Comparison of ENCODE assay signal across 10 cellular contexts in the genomic region with DNA sequence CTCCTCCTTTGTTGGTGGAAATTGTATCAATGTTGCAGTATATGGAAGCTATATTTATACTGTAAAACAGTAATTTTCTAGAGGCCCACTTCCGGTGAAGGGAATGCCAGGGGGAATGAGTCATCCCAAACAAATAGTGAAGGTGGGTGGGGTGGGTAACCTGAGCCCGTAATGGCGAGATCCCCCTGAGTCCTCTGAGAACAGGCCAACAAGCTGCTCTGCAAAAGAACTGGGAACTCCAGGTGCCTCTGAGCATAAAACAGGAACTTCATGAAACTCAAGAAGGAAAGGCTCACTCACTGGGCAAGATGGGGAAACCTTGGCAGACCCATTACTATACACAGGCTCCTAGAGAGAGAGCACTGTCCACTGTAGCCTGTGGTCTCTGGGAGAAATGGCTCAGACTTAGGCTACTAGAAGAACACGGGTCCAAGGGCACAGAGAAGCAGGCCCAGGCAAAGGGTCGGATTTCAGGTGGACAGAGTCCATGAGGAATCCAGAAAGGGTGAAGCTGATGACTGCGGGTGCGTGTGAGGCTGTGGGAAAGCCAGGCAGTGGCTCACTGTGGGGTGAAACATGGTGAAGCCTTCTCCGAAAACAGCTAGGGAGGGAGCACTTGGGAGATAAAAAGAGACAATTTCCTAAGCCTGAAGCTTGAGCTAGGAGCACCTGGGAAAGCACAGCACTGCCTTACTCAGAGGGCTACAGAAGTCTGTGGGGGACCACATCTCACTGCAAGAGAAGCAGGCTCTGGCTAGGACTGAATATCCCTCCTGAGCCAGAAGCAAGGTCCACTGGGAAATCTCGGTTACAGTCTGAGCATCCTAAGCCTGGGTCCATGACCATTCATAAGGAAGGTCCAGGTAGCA. TPM values are rescaled to one million over a fixed set of nuclear protein-coding genes. Genes with fewer than 3 reads are reported as not detected.
DNase-seq lines count a peak whose midpoint lies in the region; ATAC-seq, FAIRE-seq and TF ChIP-seq lines count a peak whose summit lies in the region.
"Had no signal": no experiment of that assay in that cellular context is flagged by ENCODE, and none has a peak within 500 bp of the region (broad histone marks: within the 10 kb centered on the region; RNA-seq: fewer than 3 reads in every experiment).

No MANE protein-coding gene starts in this region.

- TF ChIP-seq POLR2A in A549 (IDR thresholded peaks at IDR 0.05; ENCODE audit: low read length): no peak

- 48% methylated on average over 9 of the region's 9 CpGs for WGBS in A549 (ENCODE audit: missing lambda C conversion rate)

- no peak overlapping the region for H3K4me3 Mint-ChIP-seq in CD8-positive, alpha-beta memory T cell

- peaks cover 26% of the 10 kb centered on the region for H3K36me3 ChIP-seq in HUES48 (ENCODE audit: control insufficient read depth, insufficient read depth, low read length)
- H3K36me3 ChIP-seq in SK-N-MC (ENCODE audit: insufficient read depth, low read length): peaks cover 38% of the 10 kb centered on the region
- no peaks in the 10 kb centered on the region for H3K36me3 ChIP-seq in CD8-positive, alpha-beta memory T cell (ENCODE audit: insufficient read depth, low read length)

- H3K9me3 ChIP-seq in A549 (no peaks in the 10 kb centered on the region), HUES48 (ENCODE audit: control insufficient read depth, insufficient read depth, low read length) (no peaks in the 10 kb centered on the region), SK-N-MC (ENCODE audit: low read depth, low read length) (no peaks in the 10 kb centered on the region)
- no peaks in the 10 kb centered on the region for H3K9me3 ChIP-seq in CD8-positive, alpha-beta memory T cell (ENCODE audit: low read length)

- no peaks in the 10 kb centered on the region for H3K27me3 ChIP-seq in HUES48 (ENCODE audit: control insufficient read depth, insufficient read depth, low read length)
- no peaks in the 10 kb centered on the region for H3K27me3 ChIP-seq in CD8-positive, alpha-beta memory T cell (ENCODE audit: insufficient read depth, low read length, poor library complexity, severe bottlenecking)

- peaks cover 8 to 22% of the 10 kb centered on the region in 2 donors for H3K27me3 Mint-ChIP-seq in CD8-positive, alpha-beta memory T cell

- peak; percentile 23 to 29; a peak in 2 of 5 replicates for TF ChIP-seq EP300 in A549 (IDR thresholded peaks at IDR 0.05)

- no peaks in the 10 kb centered on the region for H3K36me3 Mint-ChIP-seq in CD8-positive, alpha-beta memory T cell

- peaks cover 40% of the 10 kb centered on the region for H3K4me1 ChIP-seq in A549
- peaks cover 13% of the 10 kb centered on the region for H3K4me1 ChIP-seq in HUES48 (ENCODE audit: control insufficient read depth, insufficient read depth, low read length)
- H3K4me1 ChIP-seq in CD8-positive, alpha-beta memory T cell (ENCODE audit: insufficient read depth, low read length): no peaks in the 10 kb centered on the region

- TF ChIP-seq CTCF in A549 (IDR thresholded peaks at IDR 0.05): no peak

- no peak overlapping the region for H3K9ac ChIP-seq in HUES48 (ENCODE audit: low read depth, low read length)
- H3K9ac ChIP-seq in SK-N-MC (ENCODE audit: insufficient read length): peak overlapping the region; percentile 21

- no peaks in the 10 kb centered on the region for H3K4me1 Mint-ChIP-seq in CD8-positive, alpha-beta memory T cell

- POLR2A ChIA-PET in A549 (lab: Yijun Ruan, JAX): interaction anchor here (0.5 to 2.0 kb wide), 3 partner anchors 20 to 79 kb away, joined by 3 to 6 read pairs (median 5); a partner anchor contains a TSS
- POLR2A ChIA-PET in CD8-positive, alpha-beta memory T cell (lab: Charles Lee): no interaction called here

- H3K4me3 ChIP-seq in A549 (no peak overlapping the region), HUES48 (ENCODE audit: low read depth, low read length) (no peak overlapping the region), SK-N-MC (peak overlapping the region; percentile 62)
- no peak overlapping the region for H3K4me3 ChIP-seq in CD8-positive, alpha-beta memory T cell (ENCODE audit: low read length)

- no peak for TF ChIP-seq RAD21 in A549 (conservative IDR thresholded peaks at IDR 0.05 in 1 of 2, IDR thresholded peaks at IDR 0.05 in 1 of 2)

- peak; percentile 73 to 77 for DNase-seq in A549 (ENCODE audit: low read depth in 1 of 2, low spot score in 1 of 2)
- peak; percentile 35 for DNase-seq in SK-N-MC (ENCODE audit: low read depth, low spot score)
- DNase-seq in iPS-NIHi11 (ENCODE audit: low spot score): peak; percentile 70
- DNase-seq in CD8-positive, alpha-beta memory T cell: no peak
- no peak for DNase-seq in stimulated activated CD4-positive, alpha-beta T cell treated with anti-CD3 and anti-CD28 coated beads, Interleukin-2, amount 100 ng/mL, for 24 hours
- DNase-seq: T-helper 9 cell had no signal

- peak overlapping the region; percentile 49 for H3K4me2 ChIP-seq in A549

- H3K27ac Mint-ChIP-seq in CD8-positive, alpha-beta memory T cell: no peak overlapping the region

- ATAC-seq in A549 (peak; percentile 47 to 80; a peak in 4 of 6 replicates), HG03025 (IDR thresholded peaks at IDR 0.05; ENCODE audit: low FRiP score, unreplicated experiment) (no peak), HG02678 (IDR thresholded peaks at IDR 0.05; ENCODE audit: unreplicated experiment) (no peak)

- CTCF ChIA-PET in A549 (lab: Yijun Ruan, JAX): interaction anchor here (0.9 to 20.5 kb wide), 10 partner anchors 6 to 197 kb away, joined by 3 to 331 read pairs (median 6); no protein-coding TSS in a partner anchor
- CTCF ChIA-PET in CD8-positive, alpha-beta memory T cell (lab: Charles Lee): no interaction called here

- FAIRE-seq in A549 (lab: Jason Lieb, UNC): no peak
- FAIRE-seq: endometrium had no signal

- H3K27ac ChIP-seq in A549 (peak overlapping the region; percentile 70 to 85), HUES48 (ENCODE audit: low read depth, low read length) (peak overlapping the region; percentile 72), SK-N-MC (peak overlapping the region; percentile 80)
- H3K27ac ChIP-seq in CD8-positive, alpha-beta memory T cell (ENCODE audit: low read depth, low read length): no peak overlapping the region

- no peaks in the 10 kb centered on the region for H3K9me3 Mint-ChIP-seq in CD8-positive, alpha-beta memory T cell

TF ChIP-seq in A549, 52 proteins besides CTCF, POLR2A, EP300 and RAD21:
- no peak for TF ChIP-seq EHF (CRISPR knock-in tag; IDR thresholded peaks at IDR 0.05)
- TF ChIP-seq, protein P1, sequence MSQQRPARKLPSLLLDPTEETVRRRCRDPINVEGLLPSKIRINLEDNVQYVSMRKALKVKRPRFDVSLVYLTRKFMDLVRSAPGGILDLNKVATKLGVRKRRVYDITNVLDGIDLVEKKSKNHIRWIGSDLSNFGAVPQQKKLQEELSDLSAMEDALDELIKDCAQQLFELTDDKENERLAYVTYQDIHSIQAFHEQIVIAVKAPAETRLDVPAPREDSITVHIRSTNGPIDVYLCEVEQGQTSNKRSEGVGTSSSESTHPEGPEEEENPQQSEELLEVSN (IDR thresholded peaks at IDR 0.05; ENCODE audit: borderline replicate concordance, low read depth): no peak
- no peak for TF ChIP-seq GATA3 (IDR thresholded peaks at IDR 0.05; ENCODE audit: borderline replicate concordance)
- TF ChIP-seq ESRRA (IDR thresholded peaks at IDR 0.05; ENCODE audit: borderline replicate concordance, low read length): no peak
- TF ChIP-seq FOSL2 (IDR thresholded peaks at IDR 0.05): peak; percentile 76
- peak; percentile 92 for TF ChIP-seq FOSL2 (CRISPR knock-in tag; IDR thresholded peaks at IDR 0.05)
- TF ChIP-seq RCOR1 (IDR thresholded peaks at IDR 0.05; ENCODE audit: low read depth, low read length): no peak
- TF ChIP-seq, protein P2, sequence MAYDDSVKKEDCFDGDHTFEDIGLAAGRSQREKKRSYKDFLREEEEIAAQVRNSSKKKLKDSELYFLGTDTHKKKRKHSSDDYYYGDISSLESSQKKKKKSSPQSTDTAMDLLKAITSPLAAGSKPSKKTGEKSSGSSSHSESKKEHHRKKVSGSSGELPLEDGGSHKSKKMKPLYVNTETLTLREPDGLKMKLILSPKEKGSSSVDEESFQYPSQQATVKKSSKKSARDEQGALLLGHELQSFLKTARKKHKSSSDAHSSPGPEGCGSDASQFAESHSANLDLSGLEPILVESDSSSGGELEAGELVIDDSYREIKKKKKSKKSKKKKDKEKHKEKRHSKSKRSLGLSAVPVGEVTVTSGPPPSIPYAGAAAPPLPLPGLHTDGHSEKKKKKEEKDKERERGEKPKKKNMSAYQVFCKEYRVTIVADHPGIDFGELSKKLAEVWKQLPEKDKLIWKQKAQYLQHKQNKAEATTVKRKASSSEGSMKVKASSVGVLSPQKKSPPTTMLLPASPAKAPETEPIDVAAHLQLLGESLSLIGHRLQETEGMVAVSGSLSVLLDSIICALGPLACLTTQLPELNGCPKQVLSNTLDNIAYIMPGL (CRISPR knock-in tag; IDR thresholded peaks at IDR 0.05; ENCODE audit: borderline replicate concordance): no peak
- peak; percentile 41 for TF ChIP-seq JUNB (IDR thresholded peaks at IDR 0.05)
- TF ChIP-seq BHLHE40 (IDR thresholded peaks at IDR 0.05; ENCODE audit: low read depth, low read length): no peak

RNA-seq across cellular contexts. Expression of a gene that starts 19.8 kb away (rescaled TPM):
- polyA plus RNA-seq in A549 (2011; rRNA removed): 120 and 158 TPM in 2 replicates
- 81.8 and 94.9 TPM in 2 replicates for polyA plus RNA-seq in A549 (2012; cell fraction: cytosol; rRNA removed)
- polyA plus RNA-seq in A549 (2012; cell fraction: nucleus; rRNA removed): 31.4 and 55.5 TPM in 2 replicates
- 47.3 to 64.3 TPM (median 57.2 TPM) in 3 replicates for polyA plus RNA-seq in A549 (2017; fragmentation: RNase III; extraction: RNeasy Plus Mini Kit Qiagen cat#74134 plus additional on column Dnase treatment)
- 72.1 and 73.2 TPM in 2 replicates for polyA minus RNA-seq in A549 (2011; rRNA and poly(A)+ RNA removed)
- total RNA-seq in CD8-positive, alpha-beta memory T cell: under 1 TPM in 1 of 2 experiments, not detected in 1; 0.51 TPM
- 0.05 TPM for polyA plus RNA-seq in CD8-positive, alpha-beta memory T cell

RNA-seq across cellular contexts. Expression of a gene that starts 58.1 kb away (rescaled TPM):
- polyA plus RNA-seq in A549 (2011; rRNA removed) (7.7 and 9.4 TPM in 2 replicates), A549 (2017; fragmentation: RNase III; extraction: RNeasy Plus Mini Kit Qiagen cat#74134 plus additional on column Dnase treatment) (5.4 to 6.8 TPM (median 6.1 TPM) in 3 replicates)
- polyA plus RNA-seq in A549 (2012; cell fraction: cytosol; rRNA removed): 3.3 and 4.5 TPM in 2 replicates
- polyA plus RNA-seq in A549 (2012; cell fraction: nucleus; rRNA removed): 2.7 and 3.2 TPM in 2 replicates
- polyA minus RNA-seq in A549 (2011; rRNA and poly(A)+ RNA removed): 1.4 and 1.6 TPM in 2 replicates
- total RNA-seq in CD8-positive, alpha-beta memory T cell: under 1 TPM; 0.18 to 0.20 TPM
- polyA plus RNA-seq in CD8-positive, alpha-beta memory T cell: not detected

RNA-seq across cellular contexts. Expression of a gene that starts 58.5 kb away (rescaled TPM):
- 12.2 and 14.3 TPM in 2 replicates for polyA plus RNA-seq in A549 (2011; rRNA removed)
- 3.1 and 3.9 TPM in 2 replicates for polyA plus RNA-seq in A549 (2012; cell fraction: cytosol; rRNA removed)
- 1.8 and 2.9 TPM in 2 replicates for polyA plus RNA-seq in A549 (2012; cell fraction: nucleus; rRNA removed)
- polyA plus RNA-seq in A549 (2017; fragmentation: RNase III; extraction: RNeasy Plus Mini Kit Qiagen cat#74134 plus additional on column Dnase treatment): 10.0 to 11.4 TPM (median 11.1 TPM) in 3 replicates
- 9.1 and 10.6 TPM in 2 replicates for polyA minus RNA-seq in A549 (2011; rRNA and poly(A)+ RNA removed)
- total RNA-seq in CD8-positive, alpha-beta memory T cell: under 1 TPM; 0.46 to 0.62 TPM
- not detected for polyA plus RNA-seq in CD8-positive, alpha-beta memory T cell

Comparison
In these comparisons a context has a peak if more than half of its experiments do, and no peak if none do; other contexts are left out.
1. ATAC-seq: peak in A549 (2 of 2); none in HG03025 (single experiment) and HG02678 (single experiment).
2. DNase-seq: peak in A549 (2 of 2), SK-N-MC (single experiment) and iPS-NIHi11 (single experiment); none in CD8-positive, alpha-beta memory T cell (0 of 5) and stimulated activated CD4-positive, alpha-beta T cell treated with anti-CD3 and anti-CD28 coated beads, Interleukin-2, amount 100 ng/mL, for 24 hours (0 of 2).
3. RNA of a gene that starts 19.8 kb away (polyA plus RNA-seq): 31.4 to 158 TPM in A549; 0.05 TPM in CD8-positive, alpha-beta memory T cell (single experiment); every median in the first group is over 10 times any median in the second.